Comparison of ENCODE assay signal across 17 cellular contexts in genomic region chr16:4631444-4631843, GRCh38. TPM values are rescaled to one million over a fixed set of nuclear protein-coding genes. Genes with fewer than 3 reads are reported as not detected.
DNase-seq lines count a peak whose midpoint lies in the region; ATAC-seq, FAIRE-seq and TF ChIP-seq lines count a peak whose summit lies in the region.
"Had no signal": no experiment of that assay in that cellular context is flagged by ENCODE, and none has a peak within 500 bp of the region (broad histone marks: within the 10 kb centered on the region; RNA-seq: fewer than 3 reads in every experiment).

No MANE protein-coding gene starts in this region.

- no peak for FAIRE-seq in HTR-8/SVneo (lab: Jason Lieb, UNC)
- FAIRE-seq: GM12892 had no signal

- no peak overlapping the region for H2AK5ac ChIP-seq in mesenchymal stem cell (ENCODE audit: low read length, severe bottlenecking)

- H3K4me3 Mint-ChIP-seq in CD14-positive monocyte = no peak overlapping the region
- H3K4me3 Mint-ChIP-seq: B cell; CD4-positive, alpha-beta memory T cell; H9 had no signal

- in situ Hi-C loops in Panc1 (cut with HindIII; ENCODE audit: low pct_unique_long_range_greater_than_20kb, low sequenced_read_pairs) = no loop called here

- H2BK120ac ChIP-seq in mesenchymal stem cell (ENCODE audit: low read depth, low read length) = no peak overlapping the region

- CTCF ChIA-PET in Panc1 (lab: Charles Lee) = no interaction called here

- H3K36me3 ChIP-seq in Panc1 (ENCODE audit: control insufficient read depth, insufficient read depth, low read length) (no peaks in the 10 kb centered on the region), mesenchymal stem cell (ENCODE audit: control insufficient read depth in 1 of 2, insufficient read depth in 2 of 2, low read depth in 1 of 2, low read length in 2 of 2) (peaks cover 11 to 36% of the 10 kb centered on the region in 2 experiments)

- no peak overlapping the region for H3K9ac ChIP-seq in mesenchymal stem cell (ENCODE audit: low read length)

- H3K79me1 ChIP-seq in mesenchymal stem cell (replicated peaks; ENCODE audit: low read length, poor library complexity, severe bottlenecking) = peaks cover 14% of the 10 kb centered on the region

- H2BK15ac ChIP-seq in mesenchymal stem cell (ENCODE audit: low read depth, poor library complexity, severe bottlenecking) = no peak overlapping the region

- no CpG with 5 or more reads among the region's 1 CpG for WGBS in mesenchymal stem cell

- H3K4me2 ChIP-seq in mesenchymal stem cell (ENCODE audit: low read length, poor library complexity, severe bottlenecking) = no peak overlapping the region

- H3K23ac ChIP-seq in mesenchymal stem cell (ENCODE audit: low read length in 2 of 2) = no peak overlapping the region

- no peaks in the 10 kb centered on the region for H3K4me1 ChIP-seq in Panc1 (ENCODE audit: control insufficient read depth, insufficient read depth, low read length)
- H3K4me1 ChIP-seq in mesenchymal stem cell (ENCODE audit: control insufficient read depth, insufficient read depth, low read depth, low read length) = peaks cover 16% of the 10 kb centered on the region

- no peak overlapping the region for H3K14ac ChIP-seq in mesenchymal stem cell (ENCODE audit: low read length in 2 of 2)

- TF ChIP-seq CTCF in CD14-positive monocyte (IDR thresholded peaks at IDR 0.05) (no peak), Panc1 (IDR thresholded peaks at IDR 0.05) (no peak)

- H3K9me3 ChIP-seq in Panc1 (ENCODE audit: control insufficient read depth, insufficient read depth, low read depth, low read length) = no peaks in the 10 kb centered on the region; the same call in 1 of the 2 replicates
- H3K9me3 ChIP-seq in mesenchymal stem cell (ENCODE audit: control insufficient read depth, low read length) = no peaks in the 10 kb centered on the region

- no peak overlapping the region for H3K27ac ChIP-seq in Panc1 (ENCODE audit: low read length)
- no peak overlapping the region for H3K27ac ChIP-seq in mesenchymal stem cell (ENCODE audit: low read length, poor library complexity, severe bottlenecking)

- intact Hi-C loops in CD14-positive monocyte (cut with micrococcal nuclease) = no loop called here
- intact Hi-C loops in Panc1 (cut with micrococcal nuclease; ENCODE audit: unreplicated experiment) = no loop called here
- intact Hi-C loops in left colon (cut with DNase I, micrococcal nuclease) = no loop called here

- no peak overlapping the region for H3K4me3 ChIP-seq in Panc1 (ENCODE audit: low read depth in 2 of 2, low read length in 2 of 2)
- H3K4me3 ChIP-seq in mesenchymal stem cell (ENCODE audit: insufficient read depth in 1 of 2, low read depth in 1 of 2, low read length in 2 of 2) = no peak overlapping the region

- BruUV-seq in Panc1 (replicated peaks; lab: Mats Ljungman, UMichigan) = TSS peak; percentile 39

- no peak overlapping the region for H4K91ac ChIP-seq in mesenchymal stem cell (ENCODE audit: low read length)

- ATAC-seq in Panc1 (no peak), left colon (no peak), HG02970 (IDR thresholded peaks at IDR 0.05; ENCODE audit: low FRiP score, unreplicated experiment) (no peak)

- DNase-seq in CD14-positive monocyte (ENCODE audit: low spot score) (no peak), Panc1 (ENCODE audit: low read depth, low spot score) (no peak), iris pigment epithelial cell (ENCODE audit: low read depth) (peak; percentile 42), mesenchymal stem cell (peak; percentile 35), left colon (no peak), HUDEP-2 (lab: John Stamatoyannopoulos, UW; ENCODE audit: unreplicated experiment in 76 of 76) (no peak), HTR-8/SVneo (ENCODE audit: insufficient read length, low spot score) (no peak)
- DNase-seq: ACHN; C1 segment of cervical spinal cord; CD4-positive, alpha-beta memory T cell; DMS79; GOT3; H9; IMR-90 had no signal

- H3K27me3 ChIP-seq in Panc1 (ENCODE audit: control insufficient read depth, insufficient read depth, low read length) (no peaks in the 10 kb centered on the region), mesenchymal stem cell (ENCODE audit: control insufficient read depth in 1 of 2, insufficient read depth in 1 of 2, low read length in 2 of 2) (no peaks in the 10 kb centered on the region)

- POLR2A ChIA-PET in Panc1 (lab: Charles Lee) = no interaction called here

- no peak overlapping the region for H3K18ac ChIP-seq in mesenchymal stem cell (ENCODE audit: low read depth in 1 of 2, low read length in 2 of 2)

- no peak overlapping the region for H2AFZ ChIP-seq in mesenchymal stem cell (ENCODE audit: low read depth, low read length)

- no peak overlapping the region for H2BK12ac ChIP-seq in mesenchymal stem cell (ENCODE audit: low read length in 2 of 2)

- H2BK5ac ChIP-seq in mesenchymal stem cell (ENCODE audit: low read depth, low read length, poor library complexity, severe bottlenecking) = no peak overlapping the region

- peaks cover 0 to 2% (median 0%) of the 10 kb centered on the region in 3 donors for H3K27me3 Mint-ChIP-seq in CD14-positive monocyte (ENCODE audit: low read depth in 3 of 3)
- H3K27me3 Mint-ChIP-seq: B cell; CD4-positive, alpha-beta memory T cell had no signal

- H4K8ac ChIP-seq in mesenchymal stem cell (ENCODE audit: low read length) = no peak overlapping the region

- H3K36me3 Mint-ChIP-seq in CD14-positive monocyte = peaks cover 17 to 46% of the 10 kb centered on the region in 2 donors

- H3K4ac ChIP-seq in mesenchymal stem cell (ENCODE audit: low read depth in 1 of 2, low read length in 2 of 2) = no peak overlapping the region

- H3K27ac Mint-ChIP-seq in CD14-positive monocyte = peak overlapping the region in 6 of 7 donors; percentile 40 to 85 (median 73)
- H3K27ac Mint-ChIP-seq: B cell; CD4-positive, alpha-beta memory T cell; H9 had no signal

- H3K4me1 Mint-ChIP-seq in CD14-positive monocyte = peaks cover 48% of the 10 kb centered on the region

- peaks cover 0 to 4% (median 0%) of the 10 kb centered on the region in 7 donors for H3K9me3 Mint-ChIP-seq in CD14-positive monocyte

RNA-seq across cellular contexts. Expression of gene MGRN1, which starts 6.8 kb away (rescaled TPM):
- polyA plus RNA-seq in CD14-positive monocyte = 1 to 10 TPM; 3.7 to 4.7 TPM
- total RNA-seq in Panc1 (2021; ENCODE audit: unreplicated experiment) (59.7 TPM), left colon (10 to 100 TPM; 71.9 to 84.6 TPM)
- polyA plus RNA-seq in Panc1 (2012; ENCODE audit: insufficient read length) = 72.3 TPM
- polyA plus RNA-seq in mesenchymal stem cell (2013, experiment 1 of 2) = 52.4 TPM
- polyA plus RNA-seq in mesenchymal stem cell (2013, experiment 2 of 2) = 48.7 TPM

RNA-seq across cellular contexts. Expression of gene UBALD1, which starts 16.8 kb away (rescaled TPM):
- polyA plus RNA-seq in CD14-positive monocyte = 1 to 10 TPM; 2.2 to 2.8 TPM
- 29.9 TPM for total RNA-seq in Panc1 (2021; ENCODE audit: unreplicated experiment)
- 45.6 TPM for polyA plus RNA-seq in Panc1 (2012; ENCODE audit: insufficient read length)
- polyA plus RNA-seq in mesenchymal stem cell (2013, experiment 1 of 2) = 26.5 TPM
- polyA plus RNA-seq in mesenchymal stem cell (2013, experiment 2 of 2) = 25.7 TPM
- total RNA-seq in left colon = 10 to 100 TPM; 17.1 to 19.6 TPM

Comparison
In these comparisons a context has a peak if more than half of its experiments do, and no peak if none do; other contexts are left out.
1. DNase-seq: peak in iris pigment epithelial cell (single experiment) and mesenchymal stem cell (single experiment); none in CD14-positive monocyte (single experiment), Panc1 (single experiment), left colon (0 of 2), HUDEP-2 (0 of 76) and HTR-8/SVneo (single experiment).